ENCODE assay signal across 1 cellular context in the genomic region with DNA sequence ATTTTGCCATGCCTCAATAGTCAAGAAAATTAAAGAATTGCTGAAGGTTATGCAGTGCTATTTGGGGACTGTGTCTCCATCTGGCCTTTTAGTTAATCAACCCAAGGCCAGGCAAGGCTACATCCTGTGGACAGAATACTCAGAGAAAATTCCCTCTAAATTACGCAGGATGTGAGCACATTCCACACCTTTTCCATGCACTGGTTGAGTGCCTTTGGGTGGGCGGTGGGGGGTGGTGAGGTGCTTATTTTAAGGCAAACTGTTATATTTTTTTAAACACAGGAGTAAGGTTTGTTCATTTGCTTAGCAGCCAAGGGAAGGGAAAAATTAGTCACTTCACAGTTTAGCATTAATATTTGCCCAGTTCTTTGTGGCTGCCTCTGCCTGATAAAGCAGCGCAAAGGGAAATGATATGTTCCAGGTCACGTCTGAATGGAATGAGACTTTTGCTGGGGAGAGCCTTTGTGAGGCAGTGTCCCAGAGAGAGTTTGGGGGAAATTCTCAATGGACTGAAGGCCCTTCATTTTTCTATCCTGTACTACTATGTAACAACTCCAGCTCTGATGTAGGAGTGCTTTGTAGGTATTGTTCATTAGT.
TF ChIP-seq lines count a peak whose summit lies in the region.

No MANE protein-coding gene starts in this region.

TF ChIP-seq in H1, 55 proteins besides CTCF, POLR2A, EP300 and RAD21:
- TF ChIP-seq EZH2 (IDR thresholded peaks at IDR 0.05; ENCODE audit: low read depth, low read length, severe bottlenecking): no peak
- TF ChIP-seq NRF1 (IDR thresholded peaks at IDR 0.05; ENCODE audit: low read depth, low read length): no peak
- no peak for TF ChIP-seq SP4 (IDR thresholded peaks at IDR 0.05; ENCODE audit: low read length)
- TF ChIP-seq CTBP2 (IDR thresholded peaks at IDR 0.05; ENCODE audit: borderline replicate concordance, insufficient read depth, insufficient read length, low read length): no peak
- TF ChIP-seq KDM5A (IDR thresholded peaks at IDR 0.05; ENCODE audit: low read length): no peak
- TF ChIP-seq CBX8 (IDR thresholded peaks at IDR 0.05; ENCODE audit: borderline replicate concordance, low read depth, low read length): no peak
- no peak for TF ChIP-seq EGR1 (IDR thresholded peaks at IDR 0.05; ENCODE audit: borderline replicate concordance, low read depth, low read length)
- TF ChIP-seq TCF12 (IDR thresholded peaks at IDR 0.05; ENCODE audit: low read depth, low read length): no peak
- TF ChIP-seq YY1 (IDR thresholded peaks at IDR 0.05; ENCODE audit: low read depth, low read length): no peak
- no peak for TF ChIP-seq CEBPB (IDR thresholded peaks at IDR 0.05; ENCODE audit: low read depth, low read length)
- TF ChIP-seq RFX5 (IDR thresholded peaks at IDR 0.05; ENCODE audit: borderline replicate concordance, low read depth, low read length): no peak
- TF ChIP-seq BCL11A (IDR thresholded peaks at IDR 0.05; ENCODE audit: low read depth in 2 of 2, low read length in 2 of 2): no peak
- TF ChIP-seq CHD2 (IDR thresholded peaks at IDR 0.05; ENCODE audit: low read length): no peak
- no peak for TF ChIP-seq SRF (IDR thresholded peaks at IDR 0.05; ENCODE audit: low read depth, low read length)
- TF ChIP-seq, protein P1, sequence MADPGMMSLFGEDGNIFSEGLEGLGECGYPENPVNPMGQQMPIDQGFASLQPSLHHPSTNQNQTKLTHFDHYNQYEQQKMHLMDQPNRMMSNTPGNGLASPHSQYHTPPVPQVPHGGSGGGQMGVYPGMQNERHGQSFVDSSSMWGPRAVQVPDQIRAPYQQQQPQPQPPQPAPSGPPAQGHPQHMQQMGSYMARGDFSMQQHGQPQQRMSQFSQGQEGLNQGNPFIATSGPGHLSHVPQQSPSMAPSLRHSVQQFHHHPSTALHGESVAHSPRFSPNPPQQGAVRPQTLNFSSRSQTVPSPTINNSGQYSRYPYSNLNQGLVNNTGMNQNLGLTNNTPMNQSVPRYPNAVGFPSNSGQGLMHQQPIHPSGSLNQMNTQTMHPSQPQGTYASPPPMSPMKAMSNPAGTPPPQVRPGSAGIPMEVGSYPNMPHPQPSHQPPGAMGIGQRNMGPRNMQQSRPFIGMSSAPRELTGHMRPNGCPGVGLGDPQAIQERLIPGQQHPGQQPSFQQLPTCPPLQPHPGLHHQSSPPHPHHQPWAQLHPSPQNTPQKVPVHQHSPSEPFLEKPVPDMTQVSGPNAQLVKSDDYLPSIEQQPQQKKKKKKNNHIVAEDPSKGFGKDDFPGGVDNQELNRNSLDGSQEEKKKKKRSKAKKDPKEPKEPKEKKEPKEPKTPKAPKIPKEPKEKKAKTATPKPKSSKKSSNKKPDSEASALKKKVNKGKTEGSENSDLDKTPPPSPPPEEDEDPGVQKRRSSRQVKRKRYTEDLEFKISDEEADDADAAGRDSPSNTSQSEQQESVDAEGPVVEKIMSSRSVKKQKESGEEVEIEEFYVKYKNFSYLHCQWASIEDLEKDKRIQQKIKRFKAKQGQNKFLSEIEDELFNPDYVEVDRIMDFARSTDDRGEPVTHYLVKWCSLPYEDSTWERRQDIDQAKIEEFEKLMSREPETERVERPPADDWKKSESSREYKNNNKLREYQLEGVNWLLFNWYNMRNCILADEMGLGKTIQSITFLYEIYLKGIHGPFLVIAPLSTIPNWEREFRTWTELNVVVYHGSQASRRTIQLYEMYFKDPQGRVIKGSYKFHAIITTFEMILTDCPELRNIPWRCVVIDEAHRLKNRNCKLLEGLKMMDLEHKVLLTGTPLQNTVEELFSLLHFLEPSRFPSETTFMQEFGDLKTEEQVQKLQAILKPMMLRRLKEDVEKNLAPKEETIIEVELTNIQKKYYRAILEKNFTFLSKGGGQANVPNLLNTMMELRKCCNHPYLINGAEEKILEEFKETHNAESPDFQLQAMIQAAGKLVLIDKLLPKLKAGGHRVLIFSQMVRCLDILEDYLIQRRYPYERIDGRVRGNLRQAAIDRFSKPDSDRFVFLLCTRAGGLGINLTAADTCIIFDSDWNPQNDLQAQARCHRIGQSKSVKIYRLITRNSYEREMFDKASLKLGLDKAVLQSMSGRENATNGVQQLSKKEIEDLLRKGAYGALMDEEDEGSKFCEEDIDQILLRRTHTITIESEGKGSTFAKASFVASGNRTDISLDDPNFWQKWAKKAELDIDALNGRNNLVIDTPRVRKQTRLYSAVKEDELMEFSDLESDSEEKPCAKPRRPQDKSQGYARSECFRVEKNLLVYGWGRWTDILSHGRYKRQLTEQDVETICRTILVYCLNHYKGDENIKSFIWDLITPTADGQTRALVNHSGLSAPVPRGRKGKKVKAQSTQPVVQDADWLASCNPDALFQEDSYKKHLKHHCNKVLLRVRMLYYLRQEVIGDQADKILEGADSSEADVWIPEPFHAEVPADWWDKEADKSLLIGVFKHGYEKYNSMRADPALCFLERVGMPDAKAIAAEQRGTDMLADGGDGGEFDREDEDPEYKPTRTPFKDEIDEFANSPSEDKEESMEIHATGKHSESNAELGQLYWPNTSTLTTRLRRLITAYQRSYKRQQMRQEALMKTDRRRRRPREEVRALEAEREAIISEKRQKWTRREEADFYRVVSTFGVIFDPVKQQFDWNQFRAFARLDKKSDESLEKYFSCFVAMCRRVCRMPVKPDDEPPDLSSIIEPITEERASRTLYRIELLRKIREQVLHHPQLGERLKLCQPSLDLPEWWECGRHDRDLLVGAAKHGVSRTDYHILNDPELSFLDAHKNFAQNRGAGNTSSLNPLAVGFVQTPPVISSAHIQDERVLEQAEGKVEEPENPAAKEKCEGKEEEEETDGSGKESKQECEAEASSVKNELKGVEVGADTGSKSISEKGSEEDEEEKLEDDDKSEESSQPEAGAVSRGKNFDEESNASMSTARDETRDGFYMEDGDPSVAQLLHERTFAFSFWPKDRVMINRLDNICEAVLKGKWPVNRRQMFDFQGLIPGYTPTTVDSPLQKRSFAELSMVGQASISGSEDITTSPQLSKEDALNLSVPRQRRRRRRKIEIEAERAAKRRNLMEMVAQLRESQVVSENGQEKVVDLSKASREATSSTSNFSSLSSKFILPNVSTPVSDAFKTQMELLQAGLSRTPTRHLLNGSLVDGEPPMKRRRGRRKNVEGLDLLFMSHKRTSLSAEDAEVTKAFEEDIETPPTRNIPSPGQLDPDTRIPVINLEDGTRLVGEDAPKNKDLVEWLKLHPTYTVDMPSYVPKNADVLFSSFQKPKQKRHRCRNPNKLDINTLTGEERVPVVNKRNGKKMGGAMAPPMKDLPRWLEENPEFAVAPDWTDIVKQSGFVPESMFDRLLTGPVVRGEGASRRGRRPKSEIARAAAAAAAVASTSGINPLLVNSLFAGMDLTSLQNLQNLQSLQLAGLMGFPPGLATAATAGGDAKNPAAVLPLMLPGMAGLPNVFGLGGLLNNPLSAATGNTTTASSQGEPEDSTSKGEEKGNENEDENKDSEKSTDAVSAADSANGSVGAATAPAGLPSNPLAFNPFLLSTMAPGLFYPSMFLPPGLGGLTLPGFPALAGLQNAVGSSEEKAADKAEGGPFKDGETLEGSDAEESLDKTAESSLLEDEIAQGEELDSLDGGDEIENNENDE (IDR thresholded peaks at IDR 0.05; ENCODE audit: insufficient replicate concordance, low read length): no peak
- TF ChIP-seq PHF8 (conservative IDR thresholded peaks at IDR 0.05; ENCODE audit: low read depth, low read length): no peak
- TF ChIP-seq SUZ12 (IDR thresholded peaks at IDR 0.05; ENCODE audit: low read length): no peak
- TF ChIP-seq JUN (IDR thresholded peaks at IDR 0.05; ENCODE audit: low read depth, low read length): no peak
